In the genomic region with DNA sequence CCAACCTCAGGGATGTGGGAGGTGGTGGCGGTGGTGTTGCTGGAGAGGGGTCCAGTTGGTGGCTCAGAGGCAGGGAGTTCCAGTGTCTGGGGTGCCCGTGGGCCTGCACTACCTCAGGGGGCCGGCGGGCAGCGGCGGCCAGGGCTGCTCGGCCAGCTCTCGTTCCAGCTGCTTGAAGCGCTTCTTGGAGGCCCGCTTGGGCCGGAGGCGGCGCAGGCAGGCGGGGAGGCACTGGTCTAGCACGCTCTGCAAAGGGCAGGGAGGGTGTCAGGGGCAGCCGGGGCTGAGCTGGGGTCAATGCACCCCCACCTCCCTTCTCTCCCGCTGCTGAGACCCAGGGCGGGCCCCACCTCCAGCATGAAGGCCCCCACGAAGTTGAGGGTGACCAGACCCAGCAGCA, we compare ENCODE assay signal across 32 cellular contexts. TPM values are rescaled to one million over a fixed set of nuclear protein-coding genes. Genes with fewer than 3 reads are reported as not detected.
"Had no signal": no experiment of that assay in that cellular context is flagged by ENCODE, and none has a peak within 500 bp of the region (broad histone marks: within the 10 kb centered on the region; RNA-seq: fewer than 3 reads in every experiment).

No MANE protein-coding gene starts in this region.

- ATAC-seq: activated CD8-positive, alpha-beta T cell treated with anti-CD3 and anti-CD28 coated beads, Interleukin-2, amount 10 ng/mL, durations not matched to agents 7 days and 5 days; body of pancreas; esophagus mucosa; sciatic nerve; stimulated activated naive CD8-positive, alpha-beta T cell treated with anti-CD3 and anti-CD28 coated beads, Interleukin-15, Interleukin-2, amounts not matched to agents 100 U/mL and 50 U/mL, for 24 hours; T-cell had no signal

- H3K36me3 ChIP-seq: cardiac muscle cell, prostate gland, transverse colon had no signal

- DNase-seq: activated B cell treated with CpG ODN at 0.5 μM for 24 hours; activated CD4-positive, alpha-beta T cell treated with anti-CD3 and anti-CD28 coated beads, Interleukin-2, amount 50 U/mL, for 1 hour; activated CD8-positive, alpha-beta T cell treated with anti-CD3 and anti-CD28 coated beads, Interleukin-2, amount 10 ng/mL, durations not matched to agents 7 days and 5 days; activated effector memory CD4-positive, alpha-beta T cell treated with Interleukin-2 at 50 U/mL for 16 hours; activated naive CD4-positive, alpha-beta T cell treated with Interleukin-2 at 50 U/mL for 16 hours; activated T-cell treated with anti-CD3 and anti-CD28 coated beads for 4 hours; adrenal gland; aorta; body of pancreas; foreskin fibroblast; left ventricle myocardium inferior; naive B cell; nephron progenitor cell; nucleus accumbens; retina; stimulated activated CD4-positive, alpha-beta T cell treated with anti-CD3 and anti-CD28 coated beads, Interleukin-12 subunit alpha, Interleukin-12 subunit beta, amount 100 ng/mL, for 4 hours; stimulated activated CD4-positive, alpha-beta T cell treated with anti-CD3 and anti-CD28 coated beads, Interleukin-4, amount 100 ng/mL, for 1 hour; stimulated activated naive CD8-positive, alpha-beta T cell treated with anti-CD3 and anti-CD28 coated beads, Interleukin-15, Interleukin-2, amounts not matched to agents 100 U/mL and 50 U/mL, for 24 hours; T-cell; testis; transverse colon had no signal

- H3K9me3 Mint-ChIP-seq: activated B cell treated with CpG ODN at 0.5 μM for 24 hours; naive B cell; nephron progenitor cell; T-cell; T-helper 2 cell treated with Interferon-gamma antibody and Interleukin-4, amounts not matched to agents 5 μg/mL and 100 μg/mL, for 36 hours had no signal

- H3K27ac Mint-ChIP-seq: activated B cell treated with CpG ODN at 0.5 μM for 24 hours; activated CD8-positive, alpha-beta T cell treated with anti-CD3 and anti-CD28 coated beads, Interleukin-2, amount 10 ng/mL, durations not matched to agents 7 days and 5 days; activated naive CD8-positive, alpha-beta T cell; nephron progenitor cell; T-cell; T-helper 2 cell treated with Interferon-gamma antibody and Interleukin-4, amounts not matched to agents 5 μg/mL and 100 μg/mL, for 36 hours had no signal

- H3K27ac ChIP-seq: adrenal gland, body of pancreas, cardiac muscle cell, left ventricle myocardium inferior, pancreas, prostate gland, testis, transverse colon, vagina had no signal

- H3K9me3 ChIP-seq: adrenal gland, body of pancreas, left ventricle myocardium inferior, pancreas, prostate gland, testis, transverse colon, vagina had no signal

- FAIRE-seq: islet of Langerhans, pancreas had no signal

- H3K4me3 Mint-ChIP-seq: activated B cell treated with CpG ODN at 0.5 μM for 24 hours; activated CD8-positive, alpha-beta T cell treated with anti-CD3 and anti-CD28 coated beads, Interleukin-2, amount 10 ng/mL, durations not matched to agents 7 days and 5 days; activated naive CD8-positive, alpha-beta T cell; naive B cell; nephron progenitor cell; T-cell; T-helper 2 cell treated with Interferon-gamma antibody and Interleukin-4, amounts not matched to agents 5 μg/mL and 100 μg/mL, for 36 hours had no signal

- H3K4me3 ChIP-seq: adrenal gland, body of pancreas, cardiac muscle cell, left ventricle myocardium inferior, lung, pancreas, prostate gland, skin epidermis, testis, transverse colon, vagina had no signal

- H3K4me1 ChIP-seq: adrenal gland, body of pancreas, left ventricle myocardium inferior, pancreas, prostate gland, testis, transverse colon had no signal

- H3K27me3 ChIP-seq: adrenal gland, body of pancreas, cardiac muscle cell, pancreas, testis, vagina had no signal

RNA-seq across cellular contexts. Expression of gene MFAP2, which starts 5.7 kb away (rescaled TPM):
- total RNA-seq: activated B cell treated with CpG ODN at 0.5 μM for 24 hours; activated CD8-positive, alpha-beta T cell treated with anti-CD3 and anti-CD28 coated beads, Interleukin-2, amount 10 ng/mL, durations not matched to agents 7 days and 5 days; T-cell had no signal
